Comparison of ENCODE assay signal across 24 cellular contexts in the genomic region with DNA sequence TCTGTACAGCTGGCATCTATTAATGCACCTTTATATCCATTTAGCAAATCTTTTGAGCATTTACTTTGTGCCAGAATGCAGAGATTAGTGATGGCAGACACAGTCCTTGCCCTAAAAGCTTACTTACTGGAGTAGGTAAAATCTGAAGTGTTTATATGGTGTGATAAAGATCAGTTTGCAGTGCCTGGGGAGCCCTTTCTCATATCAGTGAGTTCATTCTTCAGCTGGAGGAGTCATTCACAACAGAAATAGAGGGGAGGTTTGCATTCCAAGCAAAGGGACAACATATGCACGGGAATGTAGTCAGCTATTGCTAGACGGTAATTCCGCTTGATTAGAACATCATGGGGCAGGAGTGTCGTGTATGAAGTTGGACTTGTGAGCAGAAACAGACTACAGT. TPM values are rescaled to one million over a fixed set of nuclear protein-coding genes. Genes with fewer than 3 reads are reported as not detected.
A peak's percentile ranks its signal among the peaks of the same experiment; 100 is the strongest.
DNase-seq lines count a peak whose midpoint lies in the region; ATAC-seq, FAIRE-seq and TF ChIP-seq lines count a peak whose summit lies in the region.
"Had no signal": no experiment of that assay in that cellular context is flagged by ENCODE, and none has a peak within 500 bp of the region (broad histone marks: within the 10 kb centered on the region; RNA-seq: fewer than 3 reads in every experiment).

No MANE protein-coding gene starts in this region.

- H3K4me3 ChIP-seq in Panc1 (ENCODE audit: low read depth in 2 of 2, low read length in 2 of 2) = no peak overlapping the region
- H3K4me3 ChIP-seq in keratinocyte (ENCODE audit: control insufficient read depth in 2 of 3, extremely low read depth in 1 of 3, insufficient read depth in 2 of 3, low read depth in 1 of 3, low read length in 3 of 3) = no peak overlapping the region

- H3K27me3 ChIP-seq in Panc1 (ENCODE audit: control insufficient read depth, insufficient read depth, low read length) (no peaks in the 10 kb centered on the region), keratinocyte (ENCODE audit: control insufficient read depth, extremely low read depth, insufficient read depth, low read length) (no peaks in the 10 kb centered on the region)

- intact Hi-C loops in Panc1 (cut with micrococcal nuclease; ENCODE audit: unreplicated experiment) = loop anchor here (5.0 kb wide), 1 partner anchor 199 kb away; no protein-coding TSS in a partner anchor

- H4K20me1 ChIP-seq in keratinocyte (ENCODE audit: control insufficient read depth, extremely low read depth, insufficient read depth, low read length) = no peaks in the 10 kb centered on the region

- no peak overlapping the region for H3K4me2 ChIP-seq in keratinocyte (ENCODE audit: control insufficient read depth, extremely low read depth, insufficient read depth, low read depth, low read length)

- H3K9me3 ChIP-seq in Panc1 (ENCODE audit: control insufficient read depth, insufficient read depth, low read depth, low read length) (no peaks in the 10 kb centered on the region), keratinocyte (ENCODE audit: control insufficient read depth, low read depth, low read length) (peaks cover 3% of the 10 kb centered on the region)
- H3K9me3 ChIP-seq: Caco-2 had no signal

- DNase-seq in A172 (ENCODE audit: low spot score) (peak; percentile 38), Daoy (ENCODE audit: low read depth) (peak; percentile 46), Panc1 (ENCODE audit: low read depth, low spot score) (no peak), keratinocyte (ENCODE audit: low read depth, low spot score) (no peak), AG20443 (ENCODE audit: low spot score) (no peak)
- DNase-seq: Caco-2; CD8-positive, alpha-beta T cell; DMS79 treated with DMSO at 0.1 percent for 48 hours; NCI-H1105 treated with DMSO at 0.1 percent for 48 hours; NCI-H146; NCI-H1930; NCI-H2107; NCI-H510A; NCI-H69; SHP77 treated with DMSO at 0.1 percent for 48 hours had no signal

- H3K4me1 ChIP-seq in Panc1 (ENCODE audit: control insufficient read depth, insufficient read depth, low read length) (peaks cover 83% of the 10 kb centered on the region), keratinocyte (ENCODE audit: control insufficient read depth, extremely low read depth, insufficient read depth, low read length) (peaks cover 21% of the 10 kb centered on the region)
- H3K4me1 ChIP-seq: Caco-2 had no signal

- peak overlapping the region; percentile 97 for H3K27ac ChIP-seq in Panc1 (ENCODE audit: low read length)
- H3K27ac ChIP-seq in keratinocyte (ENCODE audit: control insufficient read depth, insufficient read depth, low read length) = peak overlapping the region; percentile 43
- H3K27ac ChIP-seq: C4-2B had no signal

- no peak for TF ChIP-seq CTCF in Panc1 (IDR thresholded peaks at IDR 0.05)
- TF ChIP-seq CTCF in keratinocyte (optimal IDR thresholded peaks at IDR 0.05 in 1 of 3, IDR thresholded peaks at IDR 0.05 in 1 of 3, conservative IDR thresholded peaks at IDR 0.05 in 1 of 3; ENCODE audit: extremely low read depth in 1 of 3, insufficient read depth in 2 of 3, low read length in 3 of 3) = no peak

- in situ Hi-C loops in Panc1 (cut with HindIII; ENCODE audit: low pct_unique_long_range_greater_than_20kb, low sequenced_read_pairs) = no loop called here

- POLR2A ChIA-PET in Panc1 (lab: Charles Lee) = no interaction called here

- peaks cover 49% of the 10 kb centered on the region for H3K79me2 ChIP-seq in keratinocyte (ENCODE audit: control insufficient read depth, insufficient read depth, low read length)

- CTCF ChIA-PET in Panc1 (lab: Charles Lee) = no interaction called here

- BruUV-seq in Panc1 (replicated peaks; lab: Mats Ljungman, UMichigan) = no TSS peak

- H2AFZ ChIP-seq in keratinocyte (ENCODE audit: control insufficient read depth, low read length) = no peak overlapping the region

- H3K9ac ChIP-seq in keratinocyte (ENCODE audit: control insufficient read depth, extremely low read depth, insufficient read depth, low read length) = no peak overlapping the region

- FAIRE-seq in keratinocyte (lab: Jason Lieb, UNC) = peak; percentile 59
- FAIRE-seq: A204.1, GM18507 had no signal

- dilution Hi-C loops in keratinocyte (cut with MboI; ENCODE audit: extremely low pct_ligation_motif_present, low sequenced_read_pairs) = no loop called here

- no peaks in the 10 kb centered on the region for H3K9me1 ChIP-seq in keratinocyte (ENCODE audit: control insufficient read depth, extremely low read depth, insufficient read depth, low read length)

- ATAC-seq in Panc1 = peak; percentile 48
- no peak for ATAC-seq in HG02852 (IDR thresholded peaks at IDR 0.05; ENCODE audit: unreplicated experiment)
- no peak for ATAC-seq in HG03521 (IDR thresholded peaks at IDR 0.05; ENCODE audit: unreplicated experiment)
- ATAC-seq: CD8-positive, alpha-beta T cell; HCT116 had no signal

- H3K36me3 ChIP-seq in Panc1 (ENCODE audit: control insufficient read depth, insufficient read depth, low read length) = no peaks in the 10 kb centered on the region
- peaks cover 2 to 3% of the 10 kb centered on the region in 2 experiments for H3K36me3 ChIP-seq in keratinocyte (ENCODE audit: control insufficient read depth in 2 of 2, extremely low read depth in 1 of 2, insufficient read depth in 2 of 2, low read length in 2 of 2)

RNA-seq across cellular contexts. Expression of gene SLC35F3, which starts 8.4 kb away (rescaled TPM):
- not detected in 2 replicates for total RNA-seq in A172 (2014; rRNA removed; shearing (Covaris generic))
- 4.9 and 7.5 TPM in 2 replicates for total RNA-seq in Daoy (2014; rRNA removed; shearing (Covaris generic))
- 19.1 TPM for total RNA-seq in Panc1 (2021; ENCODE audit: unreplicated experiment)
- 15.3 TPM for polyA plus RNA-seq in Panc1 (2012; ENCODE audit: insufficient read length)
- 11.7 to 13.8 TPM (median 11.9 TPM) in 3 replicates for polyA plus RNA-seq in keratinocyte
- polyA plus RNA-seq in keratinocyte (2011; ENCODE audit: low read depth) = 1.5 TPM
- 10.8 and 12.9 TPM in 2 replicates for polyA plus RNA-seq in keratinocyte (2011; cell fraction: cytosol; rRNA removed)
- 15.0 and 17.4 TPM in 2 replicates for polyA plus RNA-seq in keratinocyte (2011; cell fraction: nucleus; rRNA removed)
- polyA plus RNA-seq in keratinocyte (2012; ENCODE audit: low replicate concordance) = 4.0 and 10.0 TPM in 2 replicates
- polyA minus RNA-seq in keratinocyte = 10.3 to 15.8 TPM (median 12.0 TPM) in 3 replicates
- 14.4 TPM for polyA minus RNA-seq in keratinocyte (2011; cell fraction: cytosol; rRNA and poly(A)+ RNA removed)
- 12.5 and 19.5 TPM in 2 replicates for polyA minus RNA-seq in keratinocyte (2011; cell fraction: nucleus; rRNA and poly(A)+ RNA removed)
- total RNA-seq: Caco-2; CD8-positive, alpha-beta T cell; G401; H4 had no signal
- polyA plus RNA-seq: IgD-negative memory B cell had no signal

Comparison
In these comparisons a context has a peak if more than half of its experiments do, and no peak if none do; other contexts are left out.
1. DNase-seq: peak in A172 (single experiment) and Daoy (single experiment); none in Panc1 (single experiment), keratinocyte (single experiment) and AG20443 (single experiment).